Comparison of ENCODE assay signal across 12 cellular contexts in the genomic region with DNA sequence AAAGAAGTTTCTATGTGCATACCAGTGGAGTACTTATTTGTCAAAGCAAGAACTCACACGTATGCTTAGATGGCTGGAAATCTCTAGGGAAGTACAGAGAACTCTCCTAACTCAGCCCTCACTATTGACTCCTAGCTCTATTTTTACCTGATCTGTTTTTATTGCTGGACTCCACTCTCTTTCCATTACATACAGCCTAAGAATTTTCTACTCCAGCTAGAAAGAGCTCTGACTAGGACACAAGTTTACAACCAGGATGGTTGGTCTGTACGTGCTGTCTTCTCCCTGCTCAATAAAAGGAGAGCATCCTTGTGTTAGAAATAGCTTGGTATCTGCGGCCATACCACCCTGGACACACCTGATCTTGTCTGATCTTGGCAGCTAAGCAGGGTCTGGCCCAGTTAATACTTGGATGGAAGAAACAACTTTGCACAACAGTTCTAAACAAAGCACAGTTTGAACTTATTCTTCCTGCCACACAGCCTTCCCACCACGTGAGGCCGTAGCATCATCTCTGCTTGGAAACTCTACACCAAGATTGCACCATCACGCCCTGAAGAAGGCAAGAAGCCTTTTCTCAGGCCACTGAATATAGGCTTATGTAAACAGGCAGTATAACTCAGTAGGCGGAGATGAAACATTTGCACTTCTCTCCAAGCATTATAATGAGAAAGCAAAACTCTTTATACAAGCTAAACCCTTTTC. TPM values are rescaled to one million over a fixed set of nuclear protein-coding genes. Genes with fewer than 3 reads are reported as not detected.
DNase-seq lines count a peak whose midpoint lies in the region; ATAC-seq and TF ChIP-seq lines count a peak whose summit lies in the region.
"Had no signal": no experiment of that assay in that cellular context is flagged by ENCODE, and none has a peak within 500 bp of the region (broad histone marks: within the 10 kb centered on the region; RNA-seq: fewer than 3 reads in every experiment).

No MANE protein-coding gene starts in this region.

- H4K20me1 ChIP-seq in smooth muscle cell (ENCODE audit: low read depth): no peaks in the 10 kb centered on the region

- H3K4me1 Mint-ChIP-seq in naive thymus-derived CD4-positive, alpha-beta T cell: no peaks in the 10 kb centered on the region

- H3K27ac Mint-ChIP-seq in naive thymus-derived CD4-positive, alpha-beta T cell: no peak overlapping the region

- peaks cover 10% of the 10 kb centered on the region for H3F3A ChIP-seq in smooth muscle cell (ENCODE audit: low read depth)

- peak; percentile 94 for DNase-seq in HCEC 1CT
- DNase-seq in SK-MEL-5 (ENCODE audit: low read depth, low spot score): peak; percentile 57
- DNase-seq in fibroblast of villous mesenchyme (ENCODE audit: low read depth): peak; percentile 99
- DNase-seq in smooth muscle cell (lab: John Stamatoyannopoulos, UW; ENCODE audit: unreplicated experiment): no peak
- DNase-seq in naive thymus-derived CD4-positive, alpha-beta T cell: no peak
- DNase-seq in kidney tubule cell (ENCODE audit: low spot score): no peak
- DNase-seq in HK-2 (ENCODE audit: unreplicated experiment): no peak
- DNase-seq: GDM1, heart right ventricle, NCI-H2107 had no signal

- peaks cover 0 to 3% (median 0%) of the 10 kb centered on the region in 5 donors for H3K27me3 Mint-ChIP-seq in naive thymus-derived CD4-positive, alpha-beta T cell

- in situ Hi-C loops in SK-MEL-5 (cut with HindIII; ENCODE audit: low pct_unique_long_range_greater_than_20kb, low sequenced_read_pairs): no loop called here

- peaks cover 9% of the 10 kb centered on the region for H3K4me1 ChIP-seq in smooth muscle cell (ENCODE audit: low read depth)
- H3K4me1 ChIP-seq in naive thymus-derived CD4-positive, alpha-beta T cell (ENCODE audit: control insufficient read depth in 2 of 2, insufficient read depth in 2 of 2, low read length in 2 of 2): no peaks in the 10 kb centered on the region

- H3K27me3 ChIP-seq in smooth muscle cell (ENCODE audit: low read depth): no peaks in the 10 kb centered on the region
- no peaks in the 10 kb centered on the region for H3K27me3 ChIP-seq in naive thymus-derived CD4-positive, alpha-beta T cell (ENCODE audit: control insufficient read depth in 2 of 2, insufficient read depth in 2 of 2, low read length in 2 of 2)
- H3K27me3 ChIP-seq: neutrophil had no signal

- no peaks in the 10 kb centered on the region for H3K36me3 Mint-ChIP-seq in naive thymus-derived CD4-positive, alpha-beta T cell

- CTCF ChIA-PET in naive thymus-derived CD4-positive, alpha-beta T cell (lab: Charles Lee): interaction anchor here (0.5 kb wide), 1 partner anchor 693 kb away, joined by 3 read pairs; no protein-coding TSS in a partner anchor

- POLR2A ChIA-PET in naive thymus-derived CD4-positive, alpha-beta T cell (lab: Charles Lee): no interaction called here

- no peak for ATAC-seq in naive thymus-derived CD4-positive, alpha-beta T cell
- ATAC-seq in GM19023 (IDR thresholded peaks at IDR 0.05; ENCODE audit: unreplicated experiment): no peak

- intact Hi-C loops in naive thymus-derived CD4-positive, alpha-beta T cell (cut with micrococcal nuclease): no loop called here

- peak overlapping the region; percentile 13 for H3K9ac ChIP-seq in smooth muscle cell (ENCODE audit: low read depth)

- no peaks in the 10 kb centered on the region for H3K36me3 ChIP-seq in smooth muscle cell (ENCODE audit: low read depth)
- no peaks in the 10 kb centered on the region for H3K36me3 ChIP-seq in naive thymus-derived CD4-positive, alpha-beta T cell (ENCODE audit: control insufficient read depth in 2 of 3, insufficient read depth in 3 of 3, low read length in 3 of 3)
- H3K36me3 ChIP-seq: heart right ventricle, neutrophil had no signal

- peak overlapping the region; percentile 24 for H3K4me2 ChIP-seq in smooth muscle cell

- H3K79me2 ChIP-seq in smooth muscle cell (ENCODE audit: low read depth): no peaks in the 10 kb centered on the region

- no peaks in the 10 kb centered on the region for H3K9me3 ChIP-seq in smooth muscle cell (replicated peaks; ENCODE audit: low read depth)
- H3K9me3 ChIP-seq in naive thymus-derived CD4-positive, alpha-beta T cell (ENCODE audit: control insufficient read depth in 2 of 3, low read length in 3 of 3): no peaks in the 10 kb centered on the region
- H3K9me3 ChIP-seq: heart right ventricle, neutrophil had no signal

- H3K27ac ChIP-seq in smooth muscle cell (ENCODE audit: low read depth): peak overlapping the region; percentile 77
- no peak overlapping the region for H3K27ac ChIP-seq in naive thymus-derived CD4-positive, alpha-beta T cell (ENCODE audit: low read depth, low read length)
- H3K27ac ChIP-seq: neutrophil had no signal

- WGBS in smooth muscle cell (ENCODE audit: low lambda C conversion rate): 41% methylated on average over 7 of the region's 7 CpGs

- peak overlapping the region; percentile 1 for H2AFZ ChIP-seq in smooth muscle cell (ENCODE audit: low read depth)

- no peak overlapping the region for H3K4me3 ChIP-seq in fibroblast of villous mesenchyme (ENCODE audit: low read depth, low read length)
- no peak overlapping the region for H3K4me3 ChIP-seq in smooth muscle cell
- H3K4me3 ChIP-seq in naive thymus-derived CD4-positive, alpha-beta T cell (ENCODE audit: low read length): no peak overlapping the region
- H3K4me3 ChIP-seq: heart right ventricle had no signal

- H3K4me3 Mint-ChIP-seq in naive thymus-derived CD4-positive, alpha-beta T cell: no peak overlapping the region

- no peaks in the 10 kb centered on the region for H3K9me3 Mint-ChIP-seq in naive thymus-derived CD4-positive, alpha-beta T cell

- TF ChIP-seq CTCF in fibroblast of villous mesenchyme (IDR thresholded peaks at IDR 0.05; ENCODE audit: insufficient read depth, low read depth, low read length) (peak; percentile 12), smooth muscle cell (IDR thresholded peaks at IDR 0.05; ENCODE audit: borderline replicate concordance, insufficient read depth, poor library complexity, severe bottlenecking) (no peak)

RNA-seq across cellular contexts. Expression of gene KCNMA1, which starts 50.7 kb away (rescaled TPM):
- not detected in 2 replicates for total RNA-seq in SK-MEL-5 (2014; rRNA removed; shearing (Covaris generic))
- polyA plus RNA-seq in SK-MEL-5 (2015; cell fraction: cytosol; rRNA removed): 0.13 TPM in 1 of 2 replicates, not detected in the other
- polyA plus RNA-seq in SK-MEL-5 (2015; cell fraction: nucleus; rRNA removed): 0.27 and 0.41 TPM in 2 replicates
- 11.0 and 36.7 TPM in 2 replicates for total RNA-seq in fibroblast of villous mesenchyme
- 13.5 and 23.4 TPM in 2 replicates for total RNA-seq in smooth muscle cell
- polyA plus RNA-seq in smooth muscle cell: 9.1 and 25.5 TPM in 2 replicates
- under 1 TPM in 1 of 5 experiments, not detected in 4; 0.42 TPM for total RNA-seq in naive thymus-derived CD4-positive, alpha-beta T cell
- polyA plus RNA-seq in naive thymus-derived CD4-positive, alpha-beta T cell: not detected

Comparison
In these comparisons a context has a peak if more than half of its experiments do, and no peak if none do; other contexts are left out.
1. DNase-seq: peak in HCEC 1CT (single experiment), SK-MEL-5 (single experiment) and fibroblast of villous mesenchyme (single experiment); none in smooth muscle cell (single experiment), naive thymus-derived CD4-positive, alpha-beta T cell (0 of 9), kidney tubule cell (single experiment) and HK-2 (single experiment).